In genomic region chr6:54274383-54274782, GRCh38 we compare ENCODE assay signal across 1 cellular context.
TF ChIP-seq lines count a peak whose summit lies in the region.

No MANE protein-coding gene starts in this region.

TF ChIP-seq in HepG2, 621 proteins besides CTCF, POLR2A, EP300 and RAD21 (continued from another document):
- TF ChIP-seq TFE3 (CRISPR knock-in tag; IDR thresholded peaks at IDR 0.05) (no peak), ZNF788 (CRISPR knock-in tag; IDR thresholded peaks at IDR 0.05; ENCODE audit: borderline replicate concordance) (no peak), BCL3 (CRISPR knock-in tag; IDR thresholded peaks at IDR 0.05) (no peak), SNAPC4 (CRISPR knock-in tag; IDR thresholded peaks at IDR 0.05) (no peak), MAFF (IDR thresholded peaks at IDR 0.05; ENCODE audit: low read depth, low read length) (peak; percentile 81), CHD4 (IDR thresholded peaks at IDR 0.05; ENCODE audit: borderline replicate concordance, low read length) (no peak), ZNF574 (CRISPR knock-in tag; IDR thresholded peaks at IDR 0.05) (no peak), MAFK (conservative IDR thresholded peaks at IDR 0.05 in 1 of 2, IDR thresholded peaks at IDR 0.05 in 1 of 2; ENCODE audit: low read length in 2 of 2) (peak; percentile 83 to 86), ZBTB26 (CRISPR knock-in tag; IDR thresholded peaks at IDR 0.05; ENCODE audit: borderline replicate concordance) (no peak), TIGD3 (CRISPR knock-in tag; IDR thresholded peaks at IDR 0.05; ENCODE audit: borderline replicate concordance) (no peak), ZFAT (CRISPR knock-in tag; conservative IDR thresholded peaks at IDR 0.05) (no peak), ZFY (CRISPR knock-in tag; IDR thresholded peaks at IDR 0.05) (no peak), ZBTB4 (CRISPR knock-in tag; IDR thresholded peaks at IDR 0.05; ENCODE audit: borderline replicate concordance) (no peak)
